20 cellular contexts compared by ENCODE assay signal in genomic region chr4:35800669-35801068, GRCh38.
A peak's percentile ranks its signal among the peaks of the same experiment; 100 is the strongest.
DNase-seq lines count a peak whose midpoint lies in the region; ATAC-seq and TF ChIP-seq lines count a peak whose summit lies in the region.
"Had no signal": no experiment of that assay in that cellular context is flagged by ENCODE, and none has a peak within 500 bp of the region (broad histone marks: within the 10 kb centered on the region; RNA-seq: fewer than 3 reads in every experiment).

No MANE protein-coding gene starts in this region.

- DNase-seq in natural killer cell = no peak
- no peak for DNase-seq in natural killer cell treated with Interleukin-12 subunit alpha and Interleukin-12 subunit beta and Interleukin-15 and Interleukin-18, amount 100 ng/mL, for 72 hours (ENCODE audit: low spot score)
- no peak for DNase-seq in immature natural killer cell
- peak; percentile 70 for DNase-seq in posterior vena cava (ENCODE audit: low spot score)
- DNase-seq in DMS 273 (lab: John Stamatoyannopoulos, UW; ENCODE audit: unreplicated experiment) = no peak
- no peak for DNase-seq in stimulated activated naive CD8-positive, alpha-beta T cell treated with anti-CD3 and anti-CD28 coated beads, Interleukin-15, amount 100 ng/mL, for 72 hours
- no peak for DNase-seq in ACHN
- DNase-seq: 8988T; Caco-2; CD4-positive, CD25-positive, alpha-beta regulatory T cell; CD8-positive, alpha-beta T cell; DMS 273 treated with DMSO at 0.1 percent for 48 hours; DMS79; EL; GDM1; H9 had no signal

- no peak for ATAC-seq in natural killer cell
- no peak for ATAC-seq in natural killer cell treated with Interleukin-12 subunit alpha and Interleukin-12 subunit beta and Interleukin-15 and Interleukin-18, amount 100 ng/mL, for 72 hours
- ATAC-seq in stimulated activated naive CD8-positive, alpha-beta T cell treated with anti-CD3 and anti-CD28 coated beads, Interleukin-15, amount 100 ng/mL, for 72 hours = no peak
- ATAC-seq: A549; CD8-positive, alpha-beta T cell; GM12878; GM23338; HCT116 had no signal

- H3K27me3 Mint-ChIP-seq in natural killer cell (ENCODE audit: low read depth in 2 of 2) (no peaks in the 10 kb centered on the region), immature natural killer cell (ENCODE audit: low read depth in 3 of 3) (no peaks in the 10 kb centered on the region)
- H3K27me3 Mint-ChIP-seq in natural killer cell treated with Interleukin-12 subunit alpha and Interleukin-12 subunit beta and Interleukin-15 and Interleukin-18, amount 100 ng/mL, for 72 hours = no peaks in the 10 kb centered on the region
- no peaks in the 10 kb centered on the region for H3K27me3 Mint-ChIP-seq in stimulated activated naive CD8-positive, alpha-beta T cell treated with anti-CD3 and anti-CD28 coated beads, Interleukin-15, amount 100 ng/mL, for 72 hours
- H3K27me3 Mint-ChIP-seq: CD4-positive, CD25-positive, alpha-beta regulatory T cell had no signal

- H3K4me3 Mint-ChIP-seq in natural killer cell = peak overlapping the region; percentile 74
- H3K4me3 Mint-ChIP-seq in natural killer cell treated with Interleukin-12 subunit alpha and Interleukin-12 subunit beta and Interleukin-15 and Interleukin-18, amount 100 ng/mL, for 72 hours = no peak overlapping the region
- H3K4me3 Mint-ChIP-seq in immature natural killer cell = peak overlapping the region in 4 of 5 donors; percentile 65 to 83 (median 76)
- no peak overlapping the region for H3K4me3 Mint-ChIP-seq in stimulated activated naive CD8-positive, alpha-beta T cell treated with anti-CD3 and anti-CD28 coated beads, Interleukin-15, amount 100 ng/mL, for 72 hours
- H3K4me3 Mint-ChIP-seq: CD4-positive, CD25-positive, alpha-beta regulatory T cell; CD8-positive, alpha-beta T cell; GM23338; H9 had no signal

- peaks cover 6% of the 10 kb centered on the region for H3K36me3 Mint-ChIP-seq in natural killer cell
- H3K36me3 Mint-ChIP-seq in natural killer cell treated with Interleukin-12 subunit alpha and Interleukin-12 subunit beta and Interleukin-15 and Interleukin-18, amount 100 ng/mL, for 72 hours = no peaks in the 10 kb centered on the region
- H3K36me3 Mint-ChIP-seq in immature natural killer cell = peaks cover 0 to 3% (median 0%) of the 10 kb centered on the region in 3 donors
- H3K36me3 Mint-ChIP-seq: CD4-positive, CD25-positive, alpha-beta regulatory T cell; CD8-positive, alpha-beta T cell had no signal

- TF ChIP-seq CTCF in natural killer cell (IDR thresholded peaks at IDR 0.05) = no peak

- H3K9me3 Mint-ChIP-seq in natural killer cell (peaks cover 2 to 5% of the 10 kb centered on the region in 2 donors), immature natural killer cell (peaks cover 7 to 16% (median 12%) of the 10 kb centered on the region in 6 donors)
- peaks cover 3% of the 10 kb centered on the region for H3K9me3 Mint-ChIP-seq in natural killer cell treated with Interleukin-12 subunit alpha and Interleukin-12 subunit beta and Interleukin-15 and Interleukin-18, amount 100 ng/mL, for 72 hours
- no peaks in the 10 kb centered on the region for H3K9me3 Mint-ChIP-seq in stimulated activated naive CD8-positive, alpha-beta T cell treated with anti-CD3 and anti-CD28 coated beads, Interleukin-15, amount 100 ng/mL, for 72 hours

- intact Hi-C loops in natural killer cell (cut with micrococcal nuclease) (no loop called here), posterior vena cava (cut with DNase I) (no loop called here)

- H3K27ac Mint-ChIP-seq in natural killer cell = no peak overlapping the region
- no peak overlapping the region for H3K27ac Mint-ChIP-seq in natural killer cell treated with Interleukin-12 subunit alpha and Interleukin-12 subunit beta and Interleukin-15 and Interleukin-18, amount 100 ng/mL, for 72 hours
- peak overlapping the region in 3 of 6 donors; percentile 2 to 83 (median 72) for H3K27ac Mint-ChIP-seq in immature natural killer cell
- no peak overlapping the region for H3K27ac Mint-ChIP-seq in stimulated activated naive CD8-positive, alpha-beta T cell treated with anti-CD3 and anti-CD28 coated beads, Interleukin-15, amount 100 ng/mL, for 72 hours
- H3K27ac Mint-ChIP-seq: CD4-positive, CD25-positive, alpha-beta regulatory T cell; CD8-positive, alpha-beta T cell; GM23338; H9 had no signal

- H3K4me1 Mint-ChIP-seq in natural killer cell = peaks cover 5 to 6% of the 10 kb centered on the region in 2 donors
- peaks cover 0 to 9% of the 10 kb centered on the region in 2 donors for H3K4me1 Mint-ChIP-seq in natural killer cell treated with Interleukin-12 subunit alpha and Interleukin-12 subunit beta and Interleukin-15 and Interleukin-18, amount 100 ng/mL, for 72 hours (ENCODE audit: low read depth in 2 of 2)
- peaks cover 16 to 32% of the 10 kb centered on the region in 2 donors for H3K4me1 Mint-ChIP-seq in immature natural killer cell
- H3K4me1 Mint-ChIP-seq in stimulated activated naive CD8-positive, alpha-beta T cell treated with anti-CD3 and anti-CD28 coated beads, Interleukin-15, amount 100 ng/mL, for 72 hours = peaks cover 4% of the 10 kb centered on the region
- H3K4me1 Mint-ChIP-seq: CD4-positive, CD25-positive, alpha-beta regulatory T cell; GM23338; H9 had no signal

- in situ Hi-C loops in ACHN (cut with HindIII; ENCODE audit: low pct_ligation_motif_present, low pct_unique_long_range_greater_than_20kb, low sequenced_read_pairs) = no loop called here

Comparison
In these comparisons a context has a peak if more than half of its experiments do, and no peak if none do; other contexts are left out.
1. H3K4me3 Mint-ChIP-seq: peak in natural killer cell (single experiment) and immature natural killer cell (4 of 5); none in natural killer cell treated with Interleukin-12 subunit alpha and Interleukin-12 subunit beta and Interleukin-15 and Interleukin-18, amount 100 ng/mL, for 72 hours (single experiment) and stimulated activated naive CD8-positive, alpha-beta T cell treated with anti-CD3 and anti-CD28 coated beads, Interleukin-15, amount 100 ng/mL, for 72 hours (0 of 2).